ENCODE assay signal across 25 cellular contexts in the genomic region with DNA sequence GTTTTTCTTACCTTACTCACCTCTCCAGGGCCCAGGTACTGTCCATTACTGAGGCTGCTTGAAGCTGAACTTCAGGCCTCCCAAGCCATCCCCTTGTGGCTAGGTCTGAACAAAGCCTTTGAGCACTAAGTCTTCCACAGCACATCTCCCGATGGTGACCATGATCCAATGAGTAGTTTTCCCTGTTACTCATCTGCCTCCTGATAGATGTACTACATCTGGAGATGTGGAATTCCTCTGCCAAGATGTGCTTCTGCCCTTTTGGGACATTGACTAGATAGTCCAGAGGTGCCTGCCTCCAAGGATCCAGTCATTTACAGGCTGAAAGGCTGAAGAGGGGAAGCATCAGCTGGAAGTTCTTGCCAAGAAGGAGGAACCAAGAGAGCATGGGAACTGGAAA.
"Had no signal": no experiment of that assay in that cellular context is flagged by ENCODE, and none has a peak within 500 bp of the region (broad histone marks: within the 10 kb centered on the region; RNA-seq: fewer than 3 reads in every experiment).

No MANE protein-coding gene starts in this region.

- H3K36me3 ChIP-seq: esophagus muscularis mucosa, left ventricle myocardium inferior, stomach, thyroid gland, upper lobe of right lung had no signal

- H3K27me3 Mint-ChIP-seq: dendritic cell treated with granulocyte-macrophage colony-stimulating factor and Interleukin-4, amounts not matched to agents 40 ng/mL and 50 ng/mL, for 4 days had no signal

- H3K36me3 Mint-ChIP-seq: mesothelial cell of epicardium; naive B cell; stimulated activated naive B cell treated with anti-CD40 and anti-IgM and Interleukin-4, amounts not matched to agents 10 μg/mL and 1 μg/mL and 100 μg/mL, for 72 hours had no signal

- H3K79me2 ChIP-seq: parathyroid adenoma had no signal

- H3K4me3 ChIP-seq: esophagus muscularis mucosa, left ventricle myocardium inferior, lung, psoas muscle, smooth muscle cell, stomach, thyroid gland, upper lobe of right lung had no signal

- H3K4me2 ChIP-seq: smooth muscle cell had no signal

- H3K9me3 ChIP-seq: esophagus muscularis mucosa, left ventricle myocardium inferior, psoas muscle, stomach, thyroid gland, upper lobe of right lung had no signal

- ATAC-seq: activated CD8-positive, alpha-beta T cell treated with anti-CD3 and anti-CD28 coated beads for 36 hours; activated T-cell treated with anti-CD3 and anti-CD28 coated beads, Interleukin-2, amount 50 U/mL, for 4 hours; activated T-helper 17 cell treated with anti-CD3 and anti-CD28 coated beads, Interleukin-2, amount 50 U/mL, for 72 hours; psoas muscle; stimulated activated naive B cell treated with anti-CD40 and anti-IgM and Interleukin-4, amounts not matched to agents 10 μg/mL and 1 μg/mL and 100 μg/mL, for 72 hours; upper lobe of right lung had no signal

- H2AFZ ChIP-seq: parathyroid adenoma had no signal

- DNase-seq: activated B cell treated with CpG ODN at 0.5 μM for 24 hours; activated CD4-positive, alpha-beta T cell treated with anti-CD3 and anti-CD28 coated beads, Interleukin-2, amount 50 U/mL, for 1 hour; activated CD8-positive, alpha-beta T cell treated with anti-CD3 and anti-CD28 coated beads for 36 hours; activated gamma-delta T cell treated with Interleukin-2 at 50 U/mL for 16 hours; activated naive CD4-positive, alpha-beta T cell treated with anti-CD3 and anti-CD28 coated beads, Interleukin-2, amount 50 U/mL, for 16 hours; activated T-cell treated with anti-CD3 and anti-CD28 coated beads, Interleukin-2, amount 50 U/mL, for 4 hours; amniotic stem cell; left ventricle myocardium inferior; naive B cell; occipital lobe; psoas muscle; stimulated activated CD4-positive, alpha-beta T cell treated with anti-CD3 and anti-CD28 coated beads, Interleukin-1b, Interleukin-23, amount 100 ng/mL, for 48 hours; stimulated activated naive B cell treated with anti-CD40 and anti-IgM and Interleukin-4, amounts not matched to agents 10 μg/mL and 1 μg/mL and 100 μg/mL, for 72 hours; stomach; thyroid gland; upper lobe of right lung had no signal

- H3K27ac ChIP-seq: esophagus muscularis mucosa, left ventricle myocardium inferior, parathyroid adenoma, psoas muscle, stomach, thyroid gland, upper lobe of right lung had no signal

- H3K27me3 ChIP-seq: esophagus muscularis mucosa, stomach, thyroid gland, upper lobe of right lung had no signal

- H3K4me3 Mint-ChIP-seq: activated B cell treated with CpG ODN at 0.5 μM for 24 hours; activated CD8-positive, alpha-beta T cell treated with anti-CD3 and anti-CD28 coated beads for 36 hours; activated T-cell treated with anti-CD3 and anti-CD28 coated beads, Interleukin-2, amount 50 U/mL, for 4 hours; activated T-helper 17 cell treated with anti-CD3 and anti-CD28 coated beads, Interleukin-2, amount 50 U/mL, for 72 hours; dendritic cell treated with granulocyte-macrophage colony-stimulating factor and Interleukin-4, amounts not matched to agents 40 ng/mL and 50 ng/mL, for 4 days; mesothelial cell of epicardium; neural crest cell; stimulated activated naive B cell treated with anti-CD40 and anti-IgM and Interleukin-4, amounts not matched to agents 10 μg/mL and 1 μg/mL and 100 μg/mL, for 72 hours; T-helper 2 cell treated with Interferon-gamma antibody and Interleukin-4, amounts not matched to agents 5 μg/mL and 100 μg/mL, for 36 hours had no signal

- H3K9me3 Mint-ChIP-seq: activated B cell treated with CpG ODN at 0.5 μM for 24 hours; activated CD8-positive, alpha-beta T cell treated with anti-CD3 and anti-CD28 coated beads for 36 hours; activated T-cell treated with anti-CD3 and anti-CD28 coated beads, Interleukin-2, amount 50 U/mL, for 4 hours; activated T-helper 17 cell treated with anti-CD3 and anti-CD28 coated beads, Interleukin-2, amount 50 U/mL, for 72 hours; dendritic cell treated with granulocyte-macrophage colony-stimulating factor and Interleukin-4, amounts not matched to agents 40 ng/mL and 50 ng/mL, for 4 days; neural crest cell; stimulated activated naive B cell treated with anti-CD40 and anti-IgM and Interleukin-4, amounts not matched to agents 10 μg/mL and 1 μg/mL and 100 μg/mL, for 72 hours; T-helper 2 cell treated with Interferon-gamma antibody and Interleukin-4, amounts not matched to agents 5 μg/mL and 100 μg/mL, for 36 hours had no signal

- H3K27ac Mint-ChIP-seq: activated B cell treated with CpG ODN at 0.5 μM for 24 hours; activated CD8-positive, alpha-beta T cell treated with anti-CD3 and anti-CD28 coated beads for 36 hours; activated T-helper 17 cell treated with anti-CD3 and anti-CD28 coated beads, Interleukin-2, amount 50 U/mL, for 72 hours; dendritic cell treated with granulocyte-macrophage colony-stimulating factor and Interleukin-4, amounts not matched to agents 40 ng/mL and 50 ng/mL, for 4 days; mesothelial cell of epicardium; naive B cell; stimulated activated naive B cell treated with anti-CD40 and anti-IgM and Interleukin-4, amounts not matched to agents 10 μg/mL and 1 μg/mL and 100 μg/mL, for 72 hours; T-helper 2 cell treated with Interferon-gamma antibody and Interleukin-4, amounts not matched to agents 5 μg/mL and 100 μg/mL, for 36 hours had no signal
